Comparison of ENCODE assay signal across 17 cellular contexts in genomic region chr4:111839186-111839585, GRCh38.
DNase-seq lines count a peak whose midpoint lies in the region; ATAC-seq and TF ChIP-seq lines count a peak whose summit lies in the region.
"Had no signal": no experiment of that assay in that cellular context is flagged by ENCODE, and none has a peak within 500 bp of the region (broad histone marks: within the 10 kb centered on the region; RNA-seq: fewer than 3 reads in every experiment).

No MANE protein-coding gene starts in this region.

- no peaks in the 10 kb centered on the region for H4K20me1 ChIP-seq in smooth muscle cell (ENCODE audit: low read depth)

- no peaks in the 10 kb centered on the region for H3K79me2 ChIP-seq in smooth muscle cell (ENCODE audit: low read depth)

- TF ChIP-seq CTCF in smooth muscle cell (IDR thresholded peaks at IDR 0.05; ENCODE audit: borderline replicate concordance, insufficient read depth, poor library complexity, severe bottlenecking) = no peak
- no peak for TF ChIP-seq CTCF in suprapubic skin (IDR thresholded peaks at IDR 0.05)

- TF ChIP-seq POLR2A in suprapubic skin (IDR thresholded peaks at IDR 0.05) = no peak

- WGBS in ectodermal cell, 2 experiments = 48 to 55% methylated on average over 2 of the region's 2 CpGs
- 62% methylated on average over 2 of the region's 2 CpGs for WGBS in smooth muscle cell (ENCODE audit: low lambda C conversion rate)
- WGBS in suprapubic skin = 74% methylated on average over 2 of the region's 2 CpGs

- no peak for TF ChIP-seq EP300 in suprapubic skin (IDR thresholded peaks at IDR 0.05)

- H3K4me1 ChIP-seq in ectodermal cell (ENCODE audit: control insufficient read depth, insufficient read depth, low read length) = no peaks in the 10 kb centered on the region
- H3K4me1 ChIP-seq in smooth muscle cell (ENCODE audit: low read depth) = peaks cover 6% of the 10 kb centered on the region
- no peaks in the 10 kb centered on the region for H3K4me1 ChIP-seq in suprapubic skin

- peak; percentile 2 for DNase-seq in GM03348 (ENCODE audit: low spot score)
- peak; percentile 36 for DNase-seq in midbrain (lab: John Stamatoyannopoulos, UW)
- DNase-seq in smooth muscle cell (lab: John Stamatoyannopoulos, UW; ENCODE audit: unreplicated experiment) = no peak
- DNase-seq in GM19238 (ENCODE audit: insufficient read length, low spot score) = no peak
- no peak for DNase-seq in suprapubic skin (ENCODE audit: low spot score in 2 of 2)
- DNase-seq: Calu3; CD4-positive, CD25-positive, alpha-beta regulatory T cell; DMS79 treated with DMSO at 0.1 percent for 48 hours; GDM1; MG63; NCI-H1092 treated with DMSO at 0.1 percent for 48 hours; NCI-H1694 treated with DMSO at 0.1 percent for 48 hours; NCI-H345; PC-9 had no signal

- ATAC-seq in HG03159 (IDR thresholded peaks at IDR 0.05; ENCODE audit: unreplicated experiment) (no peak), HG03097 (IDR thresholded peaks at IDR 0.05; ENCODE audit: low FRiP score, unreplicated experiment) (no peak)

- H3K27ac ChIP-seq in ectodermal cell (ENCODE audit: insufficient read depth, low read depth, low read length, poor library complexity, severe bottlenecking) (peak overlapping the region; percentile 18), smooth muscle cell (ENCODE audit: low read depth) (no peak overlapping the region), suprapubic skin (no peak overlapping the region)
- H3K27ac ChIP-seq: PC-9 had no signal

- H2AFZ ChIP-seq in smooth muscle cell (ENCODE audit: low read depth) = no peak overlapping the region
- H2AFZ ChIP-seq: PC-9 had no signal

- H3K27me3 ChIP-seq in ectodermal cell (ENCODE audit: control insufficient read depth, insufficient read depth, low read length, poor library complexity, severe bottlenecking) (no peaks in the 10 kb centered on the region), smooth muscle cell (ENCODE audit: low read depth) (no peaks in the 10 kb centered on the region), suprapubic skin (no peaks in the 10 kb centered on the region)
- H3K27me3 ChIP-seq: MG63 had no signal

- peaks cover 4% of the 10 kb centered on the region for H3F3A ChIP-seq in smooth muscle cell (ENCODE audit: low read depth)

- H3K4me3 ChIP-seq in ectodermal cell (ENCODE audit: insufficient read depth, low read depth, low read length) = no peak overlapping the region
- no peak overlapping the region for H3K4me3 ChIP-seq in smooth muscle cell
- no peak overlapping the region for H3K4me3 ChIP-seq in suprapubic skin
- H3K4me3 ChIP-seq: MG63, PC-9 had no signal

- H3K9me3 ChIP-seq in ectodermal cell (ENCODE audit: control insufficient read depth, low read length) (no peaks in the 10 kb centered on the region), smooth muscle cell (replicated peaks; ENCODE audit: low read depth) (no peaks in the 10 kb centered on the region), suprapubic skin (no peaks in the 10 kb centered on the region)
- H3K9me3 ChIP-seq: MG63 had no signal

- peak overlapping the region; percentile 56 for H3K4me2 ChIP-seq in smooth muscle cell
- H3K4me2 ChIP-seq: PC-9 had no signal

- H3K9ac ChIP-seq in smooth muscle cell (ENCODE audit: low read depth) = no peak overlapping the region

- H3K36me3 ChIP-seq in ectodermal cell (ENCODE audit: control insufficient read depth, insufficient read depth, low read length) (no peaks in the 10 kb centered on the region), smooth muscle cell (ENCODE audit: low read depth) (no peaks in the 10 kb centered on the region), suprapubic skin (no peaks in the 10 kb centered on the region)
- H3K36me3 ChIP-seq: MG63 had no signal

Comparison
In these comparisons a context has a peak if more than half of its experiments do, and no peak if none do; other contexts are left out.
1. DNase-seq: peak in GM03348 (single experiment) and midbrain (single experiment); none in smooth muscle cell (single experiment), GM19238 (single experiment) and suprapubic skin (0 of 2).